ENCODE assay signal across 8 cellular contexts in genomic region chr20:59835448-59836395, GRCh38.
DNase-seq lines count a peak whose midpoint lies in the region; ATAC-seq lines count a peak whose summit lies in the region.

No MANE protein-coding gene starts in this region.

- ATAC-seq in GM19463 (IDR thresholded peaks at IDR 0.05; ENCODE audit: unreplicated experiment) (no peak), GM21390 (IDR thresholded peaks at IDR 0.05; ENCODE audit: unreplicated experiment) (no peak)

- DNase-seq in DMS153 treated with DMSO at 0.1 percent for 48 hours (lab: John Stamatoyannopoulos, UW; ENCODE audit: unreplicated experiment) = peak; percentile 59
- DNase-seq in NCI-H2196 treated with DMSO at 0.1 percent for 48 hours (lab: John Stamatoyannopoulos, UW; ENCODE audit: unreplicated experiment) = peak; percentile 21
- DNase-seq in dermis blood vessel endothelial cell = peak; percentile 23
- DNase-seq in mesenteric fat pad (ENCODE audit: low spot score) = peak; percentile 72
- DNase-seq in stimulated activated CD4-positive, alpha-beta T cell treated with anti-CD3 and anti-CD28 coated beads, Interleukin-15, amount 100 ng/mL, for 24 hours = no peak
- DNase-seq in stimulated activated CD4-positive, alpha-beta T cell treated with anti-CD3 and anti-CD28 coated beads, Interleukin-1b, Interleukin-23, amount 100 ng/mL, for 48 hours = no peak

Comparison
In these comparisons a context has a peak if more than half of its experiments do, and no peak if none do; other contexts are left out.
1. DNase-seq: peak in DMS153 treated with DMSO at 0.1 percent for 48 hours (single experiment), NCI-H2196 treated with DMSO at 0.1 percent for 48 hours (single experiment), dermis blood vessel endothelial cell (single experiment) and mesenteric fat pad (single experiment); none in stimulated activated CD4-positive, alpha-beta T cell treated with anti-CD3 and anti-CD28 coated beads, Interleukin-15, amount 100 ng/mL, for 24 hours (single experiment) and stimulated activated CD4-positive, alpha-beta T cell treated with anti-CD3 and anti-CD28 coated beads, Interleukin-1b, Interleukin-23, amount 100 ng/mL, for 48 hours (single experiment).